In the genomic region with DNA sequence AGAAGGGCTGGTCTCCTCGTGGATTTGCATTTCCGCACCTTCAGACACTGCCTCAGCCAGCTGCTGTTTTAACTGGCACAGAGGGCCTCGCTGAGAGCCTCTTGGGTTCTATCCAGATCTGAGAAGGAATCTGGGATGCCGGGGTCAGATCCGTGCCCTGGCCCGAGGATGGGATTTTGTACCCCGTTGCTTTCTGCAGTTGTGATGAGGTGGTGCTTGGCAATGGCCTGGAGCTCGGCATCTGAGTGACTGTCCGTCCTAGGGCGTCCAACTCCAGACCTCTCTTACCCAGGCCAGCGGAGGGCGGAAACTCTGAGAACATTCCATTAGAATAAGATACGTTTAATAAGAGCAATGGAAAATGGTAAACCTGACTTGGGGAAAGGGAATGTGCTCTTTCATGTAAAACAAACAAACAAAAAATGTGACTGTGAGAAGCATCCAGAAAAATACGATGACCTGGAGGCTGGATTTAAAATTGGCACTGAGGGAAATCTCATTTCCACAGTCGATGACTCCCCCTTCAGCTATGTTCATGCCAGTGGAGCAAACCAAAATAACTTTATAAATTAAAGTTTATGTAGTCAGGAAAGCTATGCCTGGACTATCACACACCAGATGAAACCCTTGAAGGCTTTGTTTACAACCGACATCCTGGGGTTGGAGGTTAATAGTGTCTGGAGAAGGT, we compare ENCODE assay signal across 11 cellular contexts. TPM values are rescaled to one million over a fixed set of nuclear protein-coding genes. Genes with fewer than 3 reads are reported as not detected.
A peak's percentile ranks its signal among the peaks of the same experiment; 100 is the strongest.
DNase-seq lines count a peak whose midpoint lies in the region; ATAC-seq and TF ChIP-seq lines count a peak whose summit lies in the region.
"Had no signal": no experiment of that assay in that cellular context is flagged by ENCODE, and none has a peak within 500 bp of the region (broad histone marks: within the 10 kb centered on the region; RNA-seq: fewer than 3 reads in every experiment).

No MANE protein-coding gene starts in this region.

- in situ Hi-C loops in astrocyte of the cerebellum (cut with HindIII; ENCODE audit: low sequenced_read_pairs) = no loop called here

- peak; percentile 81 for DNase-seq in GM03348 (ENCODE audit: low spot score)
- peak; percentile 80 for DNase-seq in astrocyte of the cerebellum (ENCODE audit: low read depth)
- DNase-seq in left ventricle myocardium superior = no peak
- no peak for DNase-seq in BE2C
- DNase-seq: activated naive CD4-positive, alpha-beta T cell treated with anti-CD3 and anti-CD28 coated beads, Interleukin-2, amount 50 U/mL, for 16 hours; NCI-H187 treated with DMSO at 0.1 percent for 48 hours; T-helper 17 cell had no signal

- TF ChIP-seq CTCF in astrocyte of the cerebellum (IDR thresholded peaks at IDR 0.05; ENCODE audit: low read depth, low read length, missing control alignments) = no peak
- TF ChIP-seq CTCF in BE2C (IDR thresholded peaks at IDR 0.05; ENCODE audit: low read depth, low read length) = no peak

- intact Hi-C loops in left ventricle myocardium superior (cut with micrococcal nuclease) = no loop called here

- H3K9ac ChIP-seq in skeletal muscle satellite cell (ENCODE audit: low read depth, low read length) = peak overlapping the region; percentile 44

- H3K4me1 ChIP-seq in skeletal muscle satellite cell (ENCODE audit: control insufficient read depth, insufficient read depth, low read length) (peaks cover 32% of the 10 kb centered on the region), BE2C (no peaks in the 10 kb centered on the region)

- peak overlapping the region; percentile 67 for H3K4me2 ChIP-seq in skeletal muscle satellite cell (ENCODE audit: low read length)

- H3K27me3 ChIP-seq in skeletal muscle satellite cell (ENCODE audit: control insufficient read depth, insufficient read depth, low read length) (peaks cover 5% of the 10 kb centered on the region), BE2C (no peaks in the 10 kb centered on the region)

- H3K36me3 ChIP-seq in skeletal muscle satellite cell (ENCODE audit: insufficient read depth, low read length) (no peaks in the 10 kb centered on the region), BE2C (no peaks in the 10 kb centered on the region)

- peak; percentile 54 for ATAC-seq in left ventricle myocardium superior
- no peak for ATAC-seq in HG03378 (IDR thresholded peaks at IDR 0.05; ENCODE audit: unreplicated experiment)
- no peak for ATAC-seq in GM21360 (IDR thresholded peaks at IDR 0.05; ENCODE audit: unreplicated experiment)
- no peak for ATAC-seq in GM18867 (IDR thresholded peaks at IDR 0.05; ENCODE audit: unreplicated experiment)
- ATAC-seq: T-helper 17 cell had no signal

- H3K4me3 ChIP-seq in astrocyte of the cerebellum (ENCODE audit: low read depth, low read length) = no peak overlapping the region
- peak overlapping the region; percentile 8 for H3K4me3 ChIP-seq in skeletal muscle satellite cell (ENCODE audit: low read length)
- no peak overlapping the region for H3K4me3 ChIP-seq in BE2C (ENCODE audit: low read depth, low read length)

- H3K9me3 ChIP-seq in skeletal muscle satellite cell (replicated peaks; ENCODE audit: low read length) (no peaks in the 10 kb centered on the region), BE2C (no peaks in the 10 kb centered on the region)

RNA-seq across cellular contexts. Expression of a gene that starts 39.6 kb away (rescaled TPM):
- 43.4 TPM for total RNA-seq in left ventricle myocardium superior
- total RNA-seq in skeletal muscle satellite cell (2012; rRNA removed) = 5.1 and 6.8 TPM in 2 replicates
- polyA plus RNA-seq in BE2C (2012; ENCODE audit: insufficient read depth, insufficient read length, low read depth) = 2.5 TPM

Comparison
In these comparisons a context has a peak if more than half of its experiments do, and no peak if none do; other contexts are left out.
1. DNase-seq: peak in GM03348 (single experiment) and astrocyte of the cerebellum (single experiment); none in left ventricle myocardium superior (single experiment) and BE2C (single experiment).